ENCODE assay signal across 8 cellular contexts in genomic region chrX:155216179-155216939, GRCh38. TPM values are rescaled to one million over a fixed set of nuclear protein-coding genes. Genes with fewer than 3 reads are reported as not detected.
A peak's percentile ranks its signal among the peaks of the same experiment; 100 is the strongest.
DNase-seq lines count a peak whose midpoint lies in the region; ATAC-seq and TF ChIP-seq lines count a peak whose summit lies in the region.

VBP1 (plus strand) TSS chrX:155216460; CDS start chrX:155216483, 23 bp downstream.

- no peaks in the 10 kb centered on the region for H3K9me3 Mint-ChIP-seq in activated naive CD4-positive, alpha-beta T cell treated with anti-CD3 and anti-CD28 coated beads, Interleukin-2, amount 50 U/mL, for 72 hours

- peaks cover 1 to 5% of the 10 kb centered on the region in 2 donors for H3K36me3 Mint-ChIP-seq in activated naive CD4-positive, alpha-beta T cell treated with anti-CD3 and anti-CD28 coated beads, Interleukin-2, amount 50 U/mL, for 72 hours

- DNase-seq in GM10266 (ENCODE audit: extremely low spot score) = peak; percentile 89
- DNase-seq in NCI-H1092 (lab: John Stamatoyannopoulos, UW) = peak; percentile 97
- DNase-seq in SKM-1 (lab: John Stamatoyannopoulos, UW; ENCODE audit: unreplicated experiment) = peak; percentile 66
- DNase-seq in activated naive CD4-positive, alpha-beta T cell treated with anti-CD3 and anti-CD28 coated beads, Interleukin-2, amount 50 U/mL, for 72 hours (ENCODE audit: low spot score in 2 of 2) = peak; percentile 75 to 89
- DNase-seq in glomerular endothelial cell (ENCODE audit: extremely low read depth, low read depth, low spot score) = peak; percentile 66
- peak; percentile 87 for DNase-seq in occipital lobe (lab: John Stamatoyannopoulos, UW)

- peak within 1 kb of the TSS; percentile 90 for H3K27ac ChIP-seq in temporal lobe (ENCODE audit: low read depth, low read length)

- H3K27ac Mint-ChIP-seq in activated naive CD4-positive, alpha-beta T cell treated with anti-CD3 and anti-CD28 coated beads, Interleukin-2, amount 50 U/mL, for 72 hours = peak within 1 kb of the TSS; percentile 91 to 92

- ATAC-seq in HG02610 (IDR thresholded peaks at IDR 0.05; ENCODE audit: unreplicated experiment) = peak; percentile 93
- ATAC-seq in activated naive CD4-positive, alpha-beta T cell treated with anti-CD3 and anti-CD28 coated beads, Interleukin-2, amount 50 U/mL, for 72 hours = peak; percentile 99

- TF ChIP-seq CTCF in GM10266 (IDR thresholded peaks at IDR 0.05; ENCODE audit: control insufficient read depth, insufficient read depth, low read depth, missing control alignments) = peak; percentile 29

RNA-seq across cellular contexts. Expression of gene VBP1, which starts in this region (rescaled TPM):
- total RNA-seq in activated naive CD4-positive, alpha-beta T cell treated with anti-CD3 and anti-CD28 coated beads, Interleukin-2, amount 50 U/mL, for 72 hours = 100 to 1,000 TPM in 1 of 2 donors, 10 to 100 TPM in 1; 82.3 to 144 TPM
- total RNA-seq in glomerular endothelial cell (36.1 and 42.6 TPM in 2 replicates), occipital lobe (107 TPM), temporal lobe (84.6 TPM)

Comparison
In these comparisons a context has a peak if more than half of its experiments do, and no peak if none do; other contexts are left out.
1. Peak in every context shown above with its lines: DNase-seq, ATAC-seq and H3K27ac ChIP-seq.